18 cellular contexts compared by ENCODE assay signal in genomic region chr4:98610926-98611325, GRCh38.
"Had no signal": no experiment of that assay in that cellular context is flagged by ENCODE, and none has a peak within 500 bp of the region (broad histone marks: within the 10 kb centered on the region; RNA-seq: fewer than 3 reads in every experiment).

No MANE protein-coding gene starts in this region.

- ATAC-seq: activated T-cell treated with anti-CD3 and anti-CD28 coated beads, Interleukin-2, amount 50 U/mL, for 72 hours; mucosa of descending colon; sciatic nerve; stimulated activated naive B cell treated with anti-CD40 and anti-IgM and Interleukin-4, amounts not matched to agents 10 μg/mL and 1 μg/mL and 100 μg/mL, for 72 hours had no signal

- H3K36me3 ChIP-seq: cardiac muscle cell, tibial artery had no signal

- H3K27me3 ChIP-seq: cardiac muscle cell, tibial artery had no signal

- H3K4me1 ChIP-seq: tibial artery had no signal

- H3K27ac ChIP-seq: cardiac muscle cell, tibial artery had no signal

- DNase-seq: activated CD4-positive, alpha-beta memory T cell treated with anti-CD3 and anti-CD28 coated beads, Interleukin-2, amount 10 ng/mL, durations not matched to agents 7 days and 5 days; activated CD4-positive, alpha-beta T cell treated with anti-CD3 and anti-CD28 coated beads for 48 hours; activated effector memory CD4-positive, alpha-beta T cell treated with Interleukin-2 at 50 U/mL for 16 hours; activated naive CD4-positive, alpha-beta T cell treated with anti-CD3 and anti-CD28 coated beads for 36 hours; activated naive CD8-positive, alpha-beta T cell treated with anti-CD3 and anti-CD28 coated beads, Interleukin-2, amount 10 ng/mL, durations not matched to agents 7 days and 5 days; activated T-cell treated with anti-CD3 and anti-CD28 coated beads, Interleukin-2, amount 50 U/mL, for 72 hours; amniotic stem cell; effector CD4-positive, alpha-beta T cell; foreskin melanocyte; mucosa of descending colon; nephron progenitor cell; stimulated activated CD4-positive, alpha-beta T cell treated with anti-CD3 and anti-CD28 coated beads, Interleukin-15, amount 100 ng/mL, for 24 hours; stimulated activated naive B cell treated with anti-CD40 and anti-IgM and Interleukin-4, amounts not matched to agents 10 μg/mL and 1 μg/mL and 100 μg/mL, for 72 hours; T1000; tibial artery had no signal

- H3K9me3 ChIP-seq: mucosa of descending colon, tibial artery had no signal

- H3K4me3 ChIP-seq: cardiac muscle cell, mucosa of descending colon, smooth muscle cell, tibial artery had no signal
